ENCODE assay signal across 8 cellular contexts in the genomic region with DNA sequence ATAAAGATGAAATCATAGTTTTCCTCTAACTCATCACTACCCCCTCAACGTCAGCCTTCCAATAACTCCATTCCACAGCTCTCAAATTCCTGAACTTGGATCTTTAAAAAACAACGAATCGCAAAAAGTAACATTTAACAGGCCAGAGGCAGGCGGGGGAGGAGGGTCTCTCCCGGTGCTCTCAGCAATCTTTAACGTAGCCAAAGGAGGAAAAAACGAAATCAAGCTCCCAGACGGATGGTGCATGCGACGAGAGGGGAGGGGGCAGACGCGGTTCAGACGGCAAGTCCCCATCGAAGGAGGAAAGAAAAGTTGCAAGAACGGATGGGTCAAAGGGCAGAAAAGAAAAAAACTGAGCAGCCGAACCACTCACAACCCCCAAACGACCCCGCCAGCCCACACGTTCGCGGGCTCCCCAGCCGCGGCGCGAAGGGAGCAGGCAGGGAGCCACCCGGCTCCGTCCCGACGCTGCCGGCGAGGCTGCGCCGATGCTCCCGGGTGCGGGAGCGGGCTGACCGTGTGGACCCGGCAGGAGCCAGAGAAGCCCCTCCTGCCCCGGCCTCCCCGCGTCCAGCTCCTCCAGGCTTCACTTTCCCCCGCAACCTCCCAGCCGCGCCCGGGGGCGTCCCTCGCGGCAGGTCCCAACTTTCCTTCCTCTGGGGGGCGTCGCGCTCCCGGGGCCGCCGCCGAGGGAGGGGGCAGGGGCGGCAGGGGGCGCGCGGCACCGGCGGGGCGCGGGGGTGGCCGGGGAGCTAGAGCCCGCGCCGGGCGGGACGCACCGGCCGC. TPM values are rescaled to one million over a fixed set of nuclear protein-coding genes. Genes with fewer than 3 reads are reported as not detected.
A peak's percentile ranks its signal among the peaks of the same experiment; 100 is the strongest.
DNase-seq lines count a peak whose midpoint lies in the region; ATAC-seq lines count a peak whose summit lies in the region.

No MANE protein-coding gene starts in this region.

- WGBS in mesenchymal stem cell = 1% methylated on average over 24 of the region's 71 CpGs

- ATAC-seq in GM19463 (IDR thresholded peaks at IDR 0.05; ENCODE audit: unreplicated experiment) = peak; percentile 10

- H3K18ac ChIP-seq in mesenchymal stem cell (ENCODE audit: low read depth in 1 of 2, low read length in 2 of 2) = peak overlapping the region; percentile 83 to 87

- peak; percentile 32 for DNase-seq in CD1c-positive myeloid dendritic cell (ENCODE audit: extremely low spot score)
- peak; percentile 53 for DNase-seq in HuH-7.5 (ENCODE audit: low spot score)
- peak; percentile 43 to 58 for DNase-seq in activated CD4-positive, alpha-beta T cell treated with anti-CD3 and anti-CD28 coated beads, Interleukin-2, amount 50 U/mL, for 48 hours
- DNase-seq in effector CD8-positive, alpha-beta T cell (lab: John Stamatoyannopoulos, UW) = peak; percentile 46
- peak; percentile 57 for DNase-seq in mesenchymal stem cell
- DNase-seq in stimulated activated CD8-positive, alpha-beta memory T cell treated with anti-CD3 and anti-CD28 coated beads, Interleukin-12 subunit alpha, Interleukin-12 subunit beta, amount 100 ng/mL, for 4 hours (ENCODE audit: low read depth) = peak; percentile 29
- no peak for DNase-seq in NCI-H226

- H2BK12ac ChIP-seq in mesenchymal stem cell (ENCODE audit: low read length in 2 of 2) = peak overlapping the region in 1 of 2 experiments; percentile 83

- no peaks in the 10 kb centered on the region for H3K4me1 ChIP-seq in mesenchymal stem cell (ENCODE audit: control insufficient read depth, insufficient read depth, low read depth, low read length)

- H4K91ac ChIP-seq in mesenchymal stem cell (ENCODE audit: low read length) = peak overlapping the region; percentile 94

- peak overlapping the region in 1 of 2 experiments; percentile 91 for H3K4ac ChIP-seq in mesenchymal stem cell (ENCODE audit: low read depth in 1 of 2, low read length in 2 of 2)

- peak overlapping the region; percentile 64 for H3K4me2 ChIP-seq in mesenchymal stem cell (ENCODE audit: low read length, poor library complexity, severe bottlenecking)

- H2BK120ac ChIP-seq in mesenchymal stem cell (ENCODE audit: low read depth, low read length) = peak overlapping the region; percentile 85

- no peaks in the 10 kb centered on the region for H3K9me3 ChIP-seq in mesenchymal stem cell (ENCODE audit: control insufficient read depth, low read length)

- peaks cover 7% of the 10 kb centered on the region for H3K79me1 ChIP-seq in mesenchymal stem cell (replicated peaks; ENCODE audit: low read length, poor library complexity, severe bottlenecking)

- H2AK5ac ChIP-seq in mesenchymal stem cell (ENCODE audit: low read length, severe bottlenecking) = no peak overlapping the region

- H3K23ac ChIP-seq in mesenchymal stem cell (ENCODE audit: low read length in 2 of 2) = peak overlapping the region in 1 of 2 experiments; percentile 3

- H3K36me3 ChIP-seq in mesenchymal stem cell (ENCODE audit: control insufficient read depth in 1 of 2, insufficient read depth in 2 of 2, low read depth in 1 of 2, low read length in 2 of 2) = no peaks in the 10 kb centered on the region

- no peak overlapping the region for H2BK5ac ChIP-seq in mesenchymal stem cell (ENCODE audit: low read depth, low read length, poor library complexity, severe bottlenecking)

- peak overlapping the region; percentile 94 to 96 for H3K4me3 ChIP-seq in mesenchymal stem cell (ENCODE audit: insufficient read depth in 1 of 2, low read depth in 1 of 2, low read length in 2 of 2)

- peak overlapping the region; percentile 96 for H3K9ac ChIP-seq in mesenchymal stem cell (ENCODE audit: low read length)

- peak overlapping the region; percentile 70 for H3K27ac ChIP-seq in mesenchymal stem cell (ENCODE audit: low read length, poor library complexity, severe bottlenecking)

- H2BK15ac ChIP-seq in mesenchymal stem cell (ENCODE audit: low read depth, poor library complexity, severe bottlenecking) = peak overlapping the region; percentile 98

- no peaks in the 10 kb centered on the region for H3K27me3 ChIP-seq in mesenchymal stem cell (ENCODE audit: control insufficient read depth in 1 of 2, insufficient read depth in 1 of 2, low read length in 2 of 2)

- H4K8ac ChIP-seq in mesenchymal stem cell (ENCODE audit: low read length) = peak overlapping the region; percentile 37

- peak overlapping the region; percentile 89 to 92 for H3K14ac ChIP-seq in mesenchymal stem cell (ENCODE audit: low read length in 2 of 2)

- peak overlapping the region; percentile 2 for H2AFZ ChIP-seq in mesenchymal stem cell (ENCODE audit: low read depth, low read length)

RNA-seq across cellular contexts. Expression of a gene that starts 0.7 kb away (rescaled TPM):
- 14.1 TPM for polyA plus RNA-seq in mesenchymal stem cell (2013, experiment 1 of 2)
- polyA plus RNA-seq in mesenchymal stem cell (2013, experiment 2 of 2) = 12.8 TPM

RNA-seq across cellular contexts. Expression of a gene that starts 1.4 kb away (rescaled TPM):
- polyA plus RNA-seq in mesenchymal stem cell (2013, experiment 1 of 2) = 32.9 TPM
- 31.7 TPM for polyA plus RNA-seq in mesenchymal stem cell (2013, experiment 2 of 2)
